13 cellular contexts compared by ENCODE assay signal in genomic region chr3:99418209-99418635, GRCh38.
DNase-seq lines count a peak whose midpoint lies in the region; ATAC-seq, FAIRE-seq and TF ChIP-seq lines count a peak whose summit lies in the region.
"Had no signal": no experiment of that assay in that cellular context is flagged by ENCODE, and none has a peak within 500 bp of the region (broad histone marks: within the 10 kb centered on the region; RNA-seq: fewer than 3 reads in every experiment).

No MANE protein-coding gene starts in this region.

- H3K9me3 ChIP-seq in Peyer's patch (no peaks in the 10 kb centered on the region), gastrocnemius medialis (no peaks in the 10 kb centered on the region)
- H3K9me3 ChIP-seq: stomach had no signal

- ATAC-seq in GM19455 (IDR thresholded peaks at IDR 0.05; ENCODE audit: unreplicated experiment) (peak; percentile 65), HG02938 (IDR thresholded peaks at IDR 0.05; ENCODE audit: unreplicated experiment) (peak; percentile 70), gastrocnemius medialis (no peak)

- intact Hi-C loops in gastrocnemius medialis (cut with DNase I; ENCODE audit: low total_unique reads): no loop called here

- in situ Hi-C loops in gastrocnemius medialis (cut with MboI; ENCODE audit: low sequenced_read_pairs in 4 of 4): no loop called here

- no peaks in the 10 kb centered on the region for H3K4me1 ChIP-seq in Peyer's patch
- no peaks in the 10 kb centered on the region for H3K4me1 ChIP-seq in gastrocnemius medialis
- H3K4me1 ChIP-seq: stomach had no signal

- DNase-seq in GM12891 (ENCODE audit: insufficient read length, low spot score): no peak
- DNase-seq in HT1080 (ENCODE audit: low read depth): peak; percentile 41
- DNase-seq in NCI-H446 (lab: John Stamatoyannopoulos, UW): no peak
- no peak for DNase-seq in Peyer's patch
- DNase-seq in NCI-H2171 (lab: John Stamatoyannopoulos, UW): no peak
- no peak for DNase-seq in gastrocnemius medialis
- DNase-seq: activated effector memory CD4-positive, alpha-beta T cell treated with anti-CD3 and anti-CD28 coated beads, Interleukin-2, amount 50 U/mL, for 16 hours; naive B cell; NCI-H1417 treated with DMSO at 0.1 percent for 48 hours; stomach had no signal

- TF ChIP-seq POLR2A in GM12891 (IDR thresholded peaks at IDR 0.05; ENCODE audit: low read depth, low read length) (no peak), Peyer's patch (IDR thresholded peaks at IDR 0.05) (no peak), gastrocnemius medialis (IDR thresholded peaks at IDR 0.05) (no peak)

- H3K4me3 ChIP-seq in Peyer's patch: no peak overlapping the region
- H3K4me3 ChIP-seq in gastrocnemius medialis: no peak overlapping the region
- H3K4me3 ChIP-seq: stomach had no signal

- H3K27me3 ChIP-seq in Peyer's patch: no peaks in the 10 kb centered on the region
- no peaks in the 10 kb centered on the region for H3K27me3 ChIP-seq in gastrocnemius medialis
- H3K27me3 ChIP-seq: stomach had no signal

- peak; percentile 69 for FAIRE-seq in GM12891 (lab: Jason Lieb, UNC)

- H3K27ac ChIP-seq in Peyer's patch (no peak overlapping the region), gastrocnemius medialis (no peak overlapping the region)
- H3K27ac ChIP-seq: stomach, VCaP had no signal

- no peaks in the 10 kb centered on the region for H3K36me3 ChIP-seq in Peyer's patch
- no peaks in the 10 kb centered on the region for H3K36me3 ChIP-seq in gastrocnemius medialis
- H3K36me3 ChIP-seq: stomach had no signal

- TF ChIP-seq CTCF in Peyer's patch (IDR thresholded peaks at IDR 0.05) (no peak), gastrocnemius medialis (IDR thresholded peaks at IDR 0.05 in 4 of 5, conservative IDR thresholded peaks at IDR 0.05 in 1 of 5) (no peak)

TF ChIP-seq in GM12891, 5 proteins besides CTCF, POLR2A, EP300 and RAD21:
- TF ChIP-seq TAF1 (IDR thresholded peaks at IDR 0.05; ENCODE audit: low read depth, low read length) (no peak), POU2F2 (IDR thresholded peaks at IDR 0.05; ENCODE audit: low read depth, low read length) (0 out of 2 replicates have a peak, but pooled peaks have one; percentile 13)
TF ChIP-seq in GM12891: peak in this region for 1.

Comparison
In these comparisons a context has a peak if more than half of its experiments do, and no peak if none do; other contexts are left out.
1. ATAC-seq: peak in GM19455 (single experiment) and HG02938 (single experiment); none in gastrocnemius medialis (0 of 2).